Comparison of ENCODE assay signal across 10 cellular contexts in genomic region chr2:64838817-64839216, GRCh38.
A peak's percentile ranks its signal among the peaks of the same experiment; 100 is the strongest.
DNase-seq lines count a peak whose midpoint lies in the region; ATAC-seq, FAIRE-seq and TF ChIP-seq lines count a peak whose summit lies in the region.
"Had no signal": no experiment of that assay in that cellular context is flagged by ENCODE, and none has a peak within 500 bp of the region (broad histone marks: within the 10 kb centered on the region; RNA-seq: fewer than 3 reads in every experiment).

No MANE protein-coding gene starts in this region.

- no peak overlapping the region for H3K27ac Mint-ChIP-seq in activated CD4-positive, alpha-beta T cell treated with anti-CD3 and anti-CD28 coated beads for 36 hours
- H3K27ac Mint-ChIP-seq: activated naive CD8-positive, alpha-beta T cell treated with anti-CD3 and anti-CD28 coated beads, Interleukin-2, amount 50 U/mL, for 24 hours; CD8-positive, alpha-beta T cell had no signal

- H3K4me3 Mint-ChIP-seq in activated CD4-positive, alpha-beta T cell treated with anti-CD3 and anti-CD28 coated beads for 36 hours = no peak overlapping the region
- H3K4me3 Mint-ChIP-seq: activated naive CD8-positive, alpha-beta T cell treated with anti-CD3 and anti-CD28 coated beads, Interleukin-2, amount 50 U/mL, for 24 hours; CD8-positive, alpha-beta T cell had no signal

- TF ChIP-seq EP300 in A549 (IDR thresholded peaks at IDR 0.05) = no peak; a peak in 1 of 5 replicates
- TF ChIP-seq EP300 in HepG2 (IDR thresholded peaks at IDR 0.05; ENCODE audit: low read depth in 2 of 2, low read length in 2 of 2) = no peak
- no peak for TF ChIP-seq EP300 in HepG2 (CRISPR knock-in tag; IDR thresholded peaks at IDR 0.05; ENCODE audit: borderline replicate concordance)

- H3K27me3 ChIP-seq in lower lobe of right lung (ENCODE audit: low read depth) = no peaks in the 10 kb centered on the region
- H3K27me3 ChIP-seq in HepG2 (ENCODE audit: control insufficient read depth in 1 of 2, insufficient read depth in 2 of 2, low read length in 2 of 2) = peaks cover 1 to 4% of the 10 kb centered on the region in 2 experiments; a peak in 3 of 5 replicates

- no peaks in the 10 kb centered on the region for H3K27me3 Mint-ChIP-seq in activated CD4-positive, alpha-beta T cell treated with anti-CD3 and anti-CD28 coated beads for 36 hours
- H3K27me3 Mint-ChIP-seq: activated naive CD8-positive, alpha-beta T cell treated with anti-CD3 and anti-CD28 coated beads, Interleukin-2, amount 50 U/mL, for 24 hours had no signal

- H3K9ac ChIP-seq in HepG2 (ENCODE audit: insufficient read depth, low read depth, low read length) = no peak overlapping the region

- H3K4me1 Mint-ChIP-seq in activated CD4-positive, alpha-beta T cell treated with anti-CD3 and anti-CD28 coated beads for 36 hours = peaks cover 3% of the 10 kb centered on the region

- H3K4me3 ChIP-seq in A549 (no peak overlapping the region), lower lobe of right lung (no peak overlapping the region), HepG2 (replicated peaks in 1 of 3; ENCODE audit: insufficient read depth in 1 of 3, low read depth in 2 of 3, low read length in 3 of 3) (no peak overlapping the region)

- TF ChIP-seq CTCF in A549 (IDR thresholded peaks at IDR 0.05) (no peak), lower lobe of right lung (IDR thresholded peaks at IDR 0.05) (no peak), HepG2 (CRISPR knock-in tag; IDR thresholded peaks at IDR 0.05) (no peak)

- no peak for TF ChIP-seq POLR2A in A549 (IDR thresholded peaks at IDR 0.05; ENCODE audit: low read length)
- no peak for TF ChIP-seq POLR2A in HepG2 (IDR thresholded peaks at IDR 0.05; ENCODE audit: insufficient read depth in 1 of 2, low read depth in 2 of 2, low read length in 2 of 2)

- no peak for FAIRE-seq in A549 (lab: Jason Lieb, UNC)
- FAIRE-seq in HepG2 (lab: Jason Lieb, UNC) = no peak

- BruUV-seq in HepG2 (replicated peaks; lab: Mats Ljungman, UMichigan) = no TSS peak

- no peaks in the 10 kb centered on the region for H3K36me3 Mint-ChIP-seq in activated CD4-positive, alpha-beta T cell treated with anti-CD3 and anti-CD28 coated beads for 36 hours (ENCODE audit: low read depth)
- H3K36me3 Mint-ChIP-seq: CD8-positive, alpha-beta T cell had no signal

- no peaks in the 10 kb centered on the region for H3K79me2 ChIP-seq in HepG2 (ENCODE audit: insufficient read depth, low read length)

- WGBS in A549 (ENCODE audit: missing lambda C conversion rate) = 3% methylated on average over 7 of the region's 8 CpGs
- WGBS in HepG2 (ENCODE audit: low lambda C conversion rate) = 41% methylated on average over 8 of the region's 8 CpGs

- H3K9me3 ChIP-seq in A549 = no peaks in the 10 kb centered on the region
- H3K9me3 ChIP-seq in lower lobe of right lung = no peaks in the 10 kb centered on the region
- H3K9me3 ChIP-seq in HepG2 (ENCODE audit: low read length) = no peaks in the 10 kb centered on the region

- no peaks in the 10 kb centered on the region for H3K9me3 Mint-ChIP-seq in activated CD4-positive, alpha-beta T cell treated with anti-CD3 and anti-CD28 coated beads for 36 hours (ENCODE audit: low read depth)
- H3K9me3 Mint-ChIP-seq: activated naive CD8-positive, alpha-beta T cell treated with anti-CD3 and anti-CD28 coated beads, Interleukin-2, amount 50 U/mL, for 24 hours; CD8-positive, alpha-beta T cell had no signal

- H3K4me2 ChIP-seq in A549 (peak overlapping the region; percentile 68), HepG2 (ENCODE audit: low read depth, low read length) (no peak overlapping the region)

- in situ Hi-C loops in HepG2 (cut with HindIII; ENCODE audit: extremely low pct_ligation_motif_present, low pct_unique_long_range_greater_than_20kb) = no loop called here

- POLR2A ChIA-PET in A549 (lab: Yijun Ruan, JAX) (interaction anchor here (0.6 to 3.5 kb wide), 4 partner anchors 21 to 185 kb away, joined by 3 to 47 read pairs (median 16); partner anchors contain the start of gene SERTAD2), HepG2 (lab: Yijun Ruan, JAX) (interaction anchor here (1.8 kb wide), 1 partner anchor 88 kb away, joined by 5 read pairs; no protein-coding TSS in a partner anchor)
- POLR2A ChIA-PET in activated CD4-positive, alpha-beta T cell treated with anti-CD3 and anti-CD28 coated beads for 36 hours (lab: Charles Lee) = interaction anchor here (0.6 kb wide), 1 partner anchor 820 kb away, joined by 3 read pairs; the partner anchor contains the start of gene VPS54

- H4K20me1 ChIP-seq in HepG2 (ENCODE audit: insufficient read depth, low read length) = no peaks in the 10 kb centered on the region

- no peak overlapping the region for H2AFZ ChIP-seq in HepG2 (ENCODE audit: low read length)

- CTCF ChIA-PET in A549 (lab: Yijun Ruan, JAX) = interaction anchor here (0.9 to 5.2 kb wide), 14 partner anchors 9 to 232 kb away, joined by 3 to 23 read pairs (median 4); partner anchors contain the start of gene SERTAD2
- CTCF ChIA-PET in HepG2 (lab: Yijun Ruan, JAX; ENCODE audit: low intra/inter-chr PET ratio, low total read pairs) = no interaction called here
- CTCF ChIA-PET in activated CD4-positive, alpha-beta T cell treated with anti-CD3 and anti-CD28 coated beads for 36 hours (lab: Charles Lee) = interaction anchor here (0.9 to 1.2 kb wide), 2 partner anchors 68 to 194 kb away, joined by 3 read pairs; no protein-coding TSS in a partner anchor

- H3K4me1 ChIP-seq in A549 (peaks cover 54% of the 10 kb centered on the region), lower lobe of right lung (peaks cover 18% of the 10 kb centered on the region), HepG2 (ENCODE audit: insufficient read depth, low read length) (peaks cover 55% of the 10 kb centered on the region)

- intact Hi-C loops in lower lobe of right lung (cut with DNase I) = no loop called here
- intact Hi-C loops in HepG2 (cut with micrococcal nuclease; ENCODE audit: unreplicated experiment) = no loop called here
- intact Hi-C loops in activated CD4-positive, alpha-beta T cell treated with anti-CD3 and anti-CD28 coated beads for 36 hours (cut with DNase I, micrococcal nuclease) = no loop called here

- no peak; a peak in 1 of 5 replicates for TF ChIP-seq RAD21 in A549 (conservative IDR thresholded peaks at IDR 0.05 in 1 of 2, IDR thresholded peaks at IDR 0.05 in 1 of 2)
- no peak for TF ChIP-seq RAD21 in HepG2 (CRISPR knock-in tag; IDR thresholded peaks at IDR 0.05)

- peak overlapping the region; percentile 72 to 87 for H3K27ac ChIP-seq in A549
- peak overlapping the region; percentile 3 for H3K27ac ChIP-seq in lower lobe of right lung
- no peak overlapping the region for H3K27ac ChIP-seq in HepG2 (ENCODE audit: extremely low read length, insufficient read depth, low read length)

- H3K36me3 ChIP-seq in lower lobe of right lung (no peaks in the 10 kb centered on the region), HepG2 (replicated peaks in 1 of 2; ENCODE audit: control insufficient read depth in 1 of 2, insufficient read depth in 2 of 2, low read length in 2 of 2) (no peaks in the 10 kb centered on the region)

- DNase-seq in A549 (ENCODE audit: low read depth in 1 of 2, low spot score in 1 of 2) = peak; percentile 58 to 81
- DNase-seq in HS-5 (ENCODE audit: low read depth) = peak; percentile 86
- DNase-seq in astrocyte of the hippocampus (ENCODE audit: low read depth, low spot score) = peak; percentile 88
- peak; percentile 60 for DNase-seq in lower lobe of right lung
- DNase-seq in NCI-H1694 treated with DMSO at 0.1 percent for 48 hours (lab: John Stamatoyannopoulos, UW) = no peak
- DNase-seq in HepG2 (ENCODE audit: low spot score) = no peak
- DNase-seq in inferior parietal cortex (ENCODE audit: extremely low spot score) = no peak
- no peak for DNase-seq in activated CD4-positive, alpha-beta T cell treated with anti-CD3 and anti-CD28 coated beads for 36 hours
- DNase-seq: activated naive CD8-positive, alpha-beta T cell treated with anti-CD3 and anti-CD28 coated beads, Interleukin-2, amount 50 U/mL, for 24 hours; CD8-positive, alpha-beta T cell had no signal

- peak; percentile 58 for ATAC-seq in A549
- ATAC-seq in lower lobe of right lung = peak; percentile 62 to 72
- no peak for ATAC-seq in HepG2
- ATAC-seq in activated CD4-positive, alpha-beta T cell treated with anti-CD3 and anti-CD28 coated beads for 36 hours = no peak
- ATAC-seq: activated naive CD8-positive, alpha-beta T cell treated with anti-CD3 and anti-CD28 coated beads, Interleukin-2, amount 50 U/mL, for 24 hours; CD8-positive, alpha-beta T cell had no signal

TF ChIP-seq in A549, 52 proteins besides CTCF, POLR2A, EP300 and RAD21 (continues in another document):
- TF ChIP-seq FOSL2 (IDR thresholded peaks at IDR 0.05) (peak; percentile 25; the same call in 1 of the 2 replicates), FOSL2 (CRISPR knock-in tag; IDR thresholded peaks at IDR 0.05) (no peak), SMC3 (IDR thresholded peaks at IDR 0.05) (peak; percentile 24; the same call in 2 of the 3 replicates), CBX8 (IDR thresholded peaks at IDR 0.05) (no peak), GATA3 (IDR thresholded peaks at IDR 0.05; ENCODE audit: borderline replicate concordance) (peak; percentile 18; the same call in 1 of the 2 replicates), JUN (IDR thresholded peaks at IDR 0.05) (peak in 1 of 2 experiments; percentile 55; a peak in 2 of 5 replicates), TP53 (CRISPR knock-in tag; IDR thresholded peaks at IDR 0.05) (no peak), CHD4 (IDR thresholded peaks at IDR 0.05; ENCODE audit: borderline replicate concordance) (no peak)

TF ChIP-seq in HepG2, 621 proteins besides CTCF, POLR2A, EP300 and RAD21:
- TF ChIP-seq ZNF589 (CRISPR knock-in tag; conservative IDR thresholded peaks at IDR 0.05) (no peak), ZC3H13 (CRISPR knock-in tag; IDR thresholded peaks at IDR 0.05) (no peak), ZNF883 (CRISPR knock-in tag; IDR thresholded peaks at IDR 0.05; ENCODE audit: not compliant biosample characterization) (no peak), MLLT10 (CRISPR knock-in tag; IDR thresholded peaks at IDR 0.05) (no peak)

Comparison
In these comparisons a context has a peak if more than half of its experiments do, and no peak if none do; other contexts are left out.
1. ATAC-seq: peak in A549 (2 of 2) and lower lobe of right lung (2 of 2); none in HepG2 (single experiment) and activated CD4-positive, alpha-beta T cell treated with anti-CD3 and anti-CD28 coated beads for 36 hours (single experiment).
2. DNase-seq: peak in A549 (2 of 2), HS-5 (single experiment), astrocyte of the hippocampus (single experiment) and lower lobe of right lung (single experiment); none in NCI-H1694 treated with DMSO at 0.1 percent for 48 hours (single experiment), HepG2 (single experiment), inferior parietal cortex (single experiment) and activated CD4-positive, alpha-beta T cell treated with anti-CD3 and anti-CD28 coated beads for 36 hours (single experiment).
3. Of the 38 proteins assayed by ChIP-seq in both HepG2 and A549: peak only in HepG2: none; only in A549: JUNB, MAX, PBX3, SMC3 and USF2; in both: none; in neither: 31; mixed calls (peak in some experiments, not most) for 2.